ENCODE assay signal across 38 cellular contexts in genomic region chr5:136314302-136314701, GRCh38. TPM values are rescaled to one million over a fixed set of nuclear protein-coding genes. Genes with fewer than 3 reads are reported as not detected.
"Had no signal": no experiment of that assay in that cellular context is flagged by ENCODE, and none has a peak within 500 bp of the region (broad histone marks: within the 10 kb centered on the region; RNA-seq: fewer than 3 reads in every experiment).

No MANE protein-coding gene starts in this region.

- H3K36me3 ChIP-seq: adrenal gland, ascending aorta, brain microvascular endothelial cell, breast epithelium, cardiac muscle cell had no signal

- H3K27ac ChIP-seq: adrenal gland, ascending aorta, body of pancreas, brain microvascular endothelial cell, breast epithelium, cardiac muscle cell had no signal

- DNase-seq: activated effector memory CD4-positive, alpha-beta T cell treated with anti-CD3 and anti-CD28 coated beads, Interleukin-2, amount 50 U/mL, for 16 hours; activated effector memory CD4-positive, alpha-beta T cell treated with Interleukin-2 at 50 U/mL for 16 hours; activated gamma-delta T cell; activated gamma-delta T cell treated with Interleukin-2 at 50 U/mL for 16 hours; activated naive CD4-positive, alpha-beta T cell; activated naive CD4-positive, alpha-beta T cell treated with anti-CD3 and anti-CD28 coated beads for 36 hours; activated naive CD4-positive, alpha-beta T cell treated with anti-CD3 and anti-CD28 coated beads, Interleukin-2, amount 10 ng/mL, durations not matched to agents 7 days and 5 days; activated naive CD4-positive, alpha-beta T cell treated with anti-CD3 and anti-CD28 coated beads, Interleukin-2, amount 50 U/mL, for 16 hours; activated naive CD4-positive, alpha-beta T cell treated with Interleukin-2 at 50 U/mL for 16 hours; activated naive CD8-positive, alpha-beta T cell treated with anti-CD3 and anti-CD28 coated beads for 36 hours; activated naive CD8-positive, alpha-beta T cell treated with anti-CD3 and anti-CD28 coated beads, Interleukin-2, amount 10 ng/mL, durations not matched to agents 7 days and 5 days; activated naive CD8-positive, alpha-beta T cell treated with anti-CD3 and anti-CD28 coated beads, Interleukin-2, amount 50 U/mL, for 24 hours; activated T-cell treated with anti-CD3 and anti-CD28 coated beads, Interleukin-2, amount 50 U/mL, for 4 hours; activated T-cell treated with anti-CD3 and anti-CD28 coated beads, Interleukin-2, amount 50 U/mL, for 48 hours; activated T-cell treated with anti-CD3 and anti-CD28 coated beads, Interleukin-2, amount 50 U/mL, for 72 hours; adrenal gland; amniotic stem cell; amygdala; anterior cingulate cortex; aorta; body of pancreas; brain microvascular endothelial cell; caudate nucleus; central memory CD4-positive, alpha-beta T cell; cerebellar nuclear complex had no signal

- H3K4me3 ChIP-seq: adrenal gland, ascending aorta, body of pancreas, breast epithelium, cardiac muscle cell had no signal

- H3K27me3 ChIP-seq: adrenal gland, ascending aorta, body of pancreas, brain microvascular endothelial cell, breast epithelium, cardiac muscle cell had no signal

- H3K4me1 ChIP-seq: adrenal gland, ascending aorta, body of pancreas, breast epithelium had no signal

- ATAC-seq: activated naive CD4-positive, alpha-beta T cell treated with anti-CD3 and anti-CD28 coated beads, Interleukin-2, amount 50 U/mL, for 72 hours; activated naive CD8-positive, alpha-beta T cell treated with anti-CD3 and anti-CD28 coated beads, Interleukin-2, amount 50 U/mL, for 24 hours; activated T-cell treated with anti-CD3 and anti-CD28 coated beads, Interleukin-2, amount 50 U/mL, for 4 hours; activated T-cell treated with anti-CD3 and anti-CD28 coated beads, Interleukin-2, amount 50 U/mL, for 72 hours; activated T-helper 17 cell treated with anti-CD3 and anti-CD28 coated beads, Interleukin-2, amount 50 U/mL, for 72 hours; body of pancreas had no signal

- FAIRE-seq: bronchial epithelial cell, colon had no signal

- H3K9me3 ChIP-seq: adrenal gland, ascending aorta, body of pancreas, breast epithelium had no signal

RNA-seq across cellular contexts. Expression of gene TRPC7, which starts 51.0 kb away (rescaled TPM):
- total RNA-seq: activated naive CD4-positive, alpha-beta T cell treated with anti-CD3 and anti-CD28 coated beads for 36 hours; activated naive CD4-positive, alpha-beta T cell treated with anti-CD3 and anti-CD28 coated beads, Interleukin-2, amount 50 U/mL, for 72 hours; activated naive CD8-positive, alpha-beta T cell treated with anti-CD3 and anti-CD28 coated beads for 36 hours; activated naive CD8-positive, alpha-beta T cell treated with anti-CD3 and anti-CD28 coated beads, Interleukin-2, amount 10 ng/mL, durations not matched to agents 7 days and 5 days; activated T-cell treated with anti-CD3 and anti-CD28 coated beads, Interleukin-2, amount 50 U/mL, for 4 hours; activated T-cell treated with anti-CD3 and anti-CD28 coated beads, Interleukin-2, amount 50 U/mL, for 72 hours; activated T-helper 1 cell treated with anti-CD3 and anti-CD28 coated beads, Interleukin-12 subunit alpha, Interleukin-12 subunit beta, Interleukin-2, Interleukin-4 antibody, amounts not matched to agents 30 ng/mL and 10 ng/mL and 1 ng/mL, durations not matched to agents 14 hours and 24 hours and 36 hours; activated T-helper 17 cell treated with anti-CD3 and anti-CD28 coated beads, Interleukin-2, amount 50 U/mL, for 72 hours; activated T-helper 2 cell treated with anti-CD3 and anti-CD28 coated beads, Interferon-gamma antibody, Interleukin-2, Interleukin-4, amounts not matched to agents 10 μg/mL and 5 μg/mL and 100 μg/mL, durations not matched to agents 14 hours and 24 hours and 36 hours; aorta; ascending aorta; astrocyte; body of pancreas; breast epithelium; bronchial epithelial cell; cardiac muscle cell; cardiac septum; chondrocyte had no signal
- polyA plus RNA-seq: adipose tissue, aorta, cardiac muscle cell had no signal
